ENCODE assay signal across 24 cellular contexts in the genomic region with DNA sequence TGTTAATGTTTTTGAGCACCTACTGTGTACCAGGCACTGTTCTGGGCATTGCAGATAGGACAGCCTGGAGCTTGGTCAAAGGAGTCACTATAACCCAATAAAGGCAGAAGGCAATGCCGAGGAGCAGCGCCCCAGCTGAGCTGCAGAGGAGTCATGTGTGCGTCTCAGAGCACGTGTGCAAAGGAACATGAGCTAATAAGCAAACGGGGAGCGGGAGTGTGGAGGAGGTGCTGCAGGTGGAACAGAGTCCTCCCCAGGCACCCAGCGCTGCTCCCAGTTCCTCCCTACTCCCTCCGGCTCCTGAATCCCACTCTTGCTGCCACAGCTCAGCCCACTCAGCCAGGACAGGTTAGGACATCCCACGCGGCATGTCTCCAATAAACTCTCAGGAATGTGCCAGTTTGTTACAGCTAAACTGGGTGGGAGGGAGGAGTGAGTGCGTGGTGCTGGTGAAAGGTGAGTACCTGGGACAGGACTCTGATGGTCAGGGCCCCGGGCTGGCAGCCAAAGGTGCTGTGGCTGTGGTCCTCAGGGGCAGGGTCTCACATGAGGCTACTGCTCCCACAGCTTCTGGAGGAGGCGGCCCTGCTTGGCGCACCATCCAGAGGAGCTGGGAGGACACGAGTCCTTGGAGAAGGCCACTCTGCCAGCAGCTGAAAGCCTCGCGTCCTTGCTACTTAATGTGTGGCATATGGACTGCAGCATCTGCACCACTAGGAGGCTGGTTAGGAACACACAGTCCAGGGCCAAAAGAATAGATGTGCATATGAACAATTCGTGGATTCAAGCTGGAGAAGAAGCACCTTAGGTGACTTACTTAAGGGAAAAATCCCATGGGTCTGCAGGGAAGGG. TPM values are rescaled to one million over a fixed set of nuclear protein-coding genes. Genes with fewer than 3 reads are reported as not detected.
DNase-seq lines count a peak whose midpoint lies in the region; ATAC-seq and TF ChIP-seq lines count a peak whose summit lies in the region.
"Had no signal": no experiment of that assay in that cellular context is flagged by ENCODE, and none has a peak within 500 bp of the region (broad histone marks: within the 10 kb centered on the region; RNA-seq: fewer than 3 reads in every experiment).

No MANE protein-coding gene starts in this region.

- intact Hi-C loops in MCF 10A (cut with micrococcal nuclease): no loop called here

- BruUV-seq in MCF 10A (replicated peaks; lab: Mats Ljungman, UMichigan): no TSS peak

- H3K4me3 Mint-ChIP-seq in MCF 10A (ENCODE audit: unreplicated experiment): no peak overlapping the region
- H3K4me3 Mint-ChIP-seq: activated CD4-positive, alpha-beta T cell treated with anti-CD3 and anti-CD28 coated beads for 36 hours; IgD-negative memory B cell; nephron progenitor cell; stimulated activated naive CD8-positive, alpha-beta T cell treated with anti-CD3 and anti-CD28 coated beads, Interleukin-15, Interleukin-2, amounts not matched to agents 100 ng/mL and 50 ng/mL, for 24 hours; T-helper 17 cell had no signal

- TF ChIP-seq CTCF in RWPE2 (IDR thresholded peaks at IDR 0.05; ENCODE audit: poor library complexity, severe bottlenecking): no peak
- no peak for TF ChIP-seq CTCF in MCF 10A (IDR thresholded peaks at IDR 0.05; ENCODE audit: unreplicated experiment)

- no peaks in the 10 kb centered on the region for H3K27me3 Mint-ChIP-seq in MCF 10A (ENCODE audit: insufficient read depth, unreplicated experiment)

- ATAC-seq in RWPE2 (ENCODE audit: low read depth): 0 out of 3 replicates have a peak, but pooled peaks have one; percentile 27
- ATAC-seq: activated CD4-positive, alpha-beta T cell treated with anti-CD3 and anti-CD28 coated beads for 36 hours; T-helper 17 cell had no signal

- H3K36me3 ChIP-seq in RWPE2 (ENCODE audit: low read depth): no peaks in the 10 kb centered on the region
- H3K36me3 ChIP-seq: Peyer's patch, SJSA1, tibial artery had no signal

- no peak overlapping the region for H3K4me3 ChIP-seq in RWPE2 (ENCODE audit: severe bottlenecking)
- H3K4me3 ChIP-seq: lung, Peyer's patch, SJSA1, tibial artery had no signal

- H3K27ac Mint-ChIP-seq in MCF 10A (ENCODE audit: low read depth, unreplicated experiment): no peak overlapping the region
- H3K27ac Mint-ChIP-seq: activated CD4-positive, alpha-beta T cell treated with anti-CD3 and anti-CD28 coated beads for 36 hours; IgD-negative memory B cell; nephron progenitor cell; stimulated activated naive CD8-positive, alpha-beta T cell treated with anti-CD3 and anti-CD28 coated beads, Interleukin-15, Interleukin-2, amounts not matched to agents 100 ng/mL and 50 ng/mL, for 24 hours; T-helper 17 cell had no signal

- H3K36me3 Mint-ChIP-seq in MCF 10A (ENCODE audit: insufficient read depth, unreplicated experiment): no peaks in the 10 kb centered on the region

- peaks cover 4% of the 10 kb centered on the region for H3K27me3 ChIP-seq in RWPE2 (ENCODE audit: insufficient read depth, poor library complexity, severe bottlenecking)
- H3K27me3 ChIP-seq: Peyer's patch, SJSA1 had no signal

- CTCF ChIA-PET in MCF 10A (lab: Yijun Ruan, JAX): interaction anchor here (0.6 kb wide), 2 partner anchors 308 to 1819 kb away, joined by 3 read pairs; no protein-coding TSS in a partner anchor

- POLR2A ChIA-PET in MCF 10A (lab: Yijun Ruan, JAX): no interaction called here

- no peak overlapping the region for H3K27ac ChIP-seq in RWPE2 (ENCODE audit: poor library complexity, severe bottlenecking)
- H3K27ac ChIP-seq: epithelial cell of prostate, parathyroid adenoma, Peyer's patch, SJSA1, tibial artery had no signal

- H3K9me3 ChIP-seq in RWPE2 (ENCODE audit: severe bottlenecking): no peaks in the 10 kb centered on the region
- H3K9me3 ChIP-seq: Peyer's patch, SJSA1, tibial artery had no signal

- no peaks in the 10 kb centered on the region for H3K4me1 Mint-ChIP-seq in MCF 10A (ENCODE audit: insufficient read depth, unreplicated experiment)
- H3K4me1 Mint-ChIP-seq: activated CD4-positive, alpha-beta T cell treated with anti-CD3 and anti-CD28 coated beads for 36 hours had no signal

- DNase-seq in NCI-H1092 treated with DMSO at 0.1 percent for 48 hours (lab: John Stamatoyannopoulos, UW) (peak; percentile 31), NCI-H1092 (lab: John Stamatoyannopoulos, UW) (no peak), NCI-H1694 (lab: John Stamatoyannopoulos, UW) (peak; percentile 37), RWPE2 (ENCODE audit: low spot score) (no peak), retina (peak; percentile 58), glomerular visceral epithelial cell (ENCODE audit: extremely low spot score) (no peak), MCF 10A (ENCODE audit: unreplicated experiment) (no peak), activated gamma-delta T cell treated with Interleukin-2 at 50 U/mL for 16 hours (no peak)
- DNase-seq: activated CD4-positive, alpha-beta T cell treated with anti-CD3 and anti-CD28 coated beads for 36 hours; activated effector memory CD4-positive, alpha-beta T cell treated with anti-CD3 and anti-CD28 coated beads, Interleukin-2, amount 50 U/mL, for 16 hours; AML-193; kidney glomerular epithelial cell; NCI-H1417 treated with DMSO at 0.1 percent for 48 hours; nephron progenitor cell; Peyer's patch; stimulated activated CD4-positive, alpha-beta T cell treated with anti-CD3 and anti-CD28 coated beads, Interleukin-15, amount 100 ng/mL, for 24 hours; T-helper 17 cell; tibial artery had no signal

- peaks cover 8% of the 10 kb centered on the region for H3K9me3 Mint-ChIP-seq in MCF 10A (ENCODE audit: unreplicated experiment)

- no peaks in the 10 kb centered on the region for H3K4me1 ChIP-seq in RWPE2 (ENCODE audit: insufficient read depth, poor library complexity, severe bottlenecking)
- H3K4me1 ChIP-seq: parathyroid adenoma, Peyer's patch, SJSA1, tibial artery had no signal

RNA-seq across cellular contexts. Expression of a gene that starts 52.3 kb away (rescaled TPM):
- total RNA-seq in MCF 10A (2022): not detected in 2 replicates
- total RNA-seq: activated CD4-positive, alpha-beta T cell treated with anti-CD3 and anti-CD28 coated beads for 36 hours; SJSA1; T-helper 17 cell had no signal

Comparison
In these comparisons a context has a peak if more than half of its experiments do, and no peak if none do; other contexts are left out.
1. DNase-seq: peak in NCI-H1092 treated with DMSO at 0.1 percent for 48 hours (single experiment), NCI-H1694 (single experiment) and retina (single experiment); none in NCI-H1092 (single experiment), RWPE2 (single experiment), glomerular visceral epithelial cell (single experiment), MCF 10A (single experiment) and activated gamma-delta T cell treated with Interleukin-2 at 50 U/mL for 16 hours (single experiment).